15 cellular contexts compared by ENCODE assay signal in genomic region chr1:208007319-208007937, GRCh38.
A peak's percentile ranks its signal among the peaks of the same experiment; 100 is the strongest.
DNase-seq lines count a peak whose midpoint lies in the region; ATAC-seq and TF ChIP-seq lines count a peak whose summit lies in the region.
"Had no signal": no experiment of that assay in that cellular context is flagged by ENCODE, and none has a peak within 500 bp of the region (broad histone marks: within the 10 kb centered on the region; RNA-seq: fewer than 3 reads in every experiment).

No MANE protein-coding gene starts in this region.

- no peaks in the 10 kb centered on the region for H3K9me2 ChIP-seq in GM23248 (ENCODE audit: insufficient read depth)

- H3K27me3 ChIP-seq in GM23248 (replicated peaks; ENCODE audit: insufficient read depth), result no peaks in the 10 kb centered on the region
- no peaks in the 10 kb centered on the region for H3K27me3 ChIP-seq in fibroblast of lung (ENCODE audit: control insufficient read depth, insufficient read depth, low read length)
- H3K27me3 ChIP-seq in skeletal muscle satellite cell (ENCODE audit: control insufficient read depth, insufficient read depth, low read length), result peaks cover 6% of the 10 kb centered on the region

- H3K36me3 ChIP-seq in GM23248 (ENCODE audit: low read depth) (no peaks in the 10 kb centered on the region), fibroblast of lung (ENCODE audit: control insufficient read depth, insufficient read depth, low read length) (no peaks in the 10 kb centered on the region), skeletal muscle satellite cell (ENCODE audit: insufficient read depth, low read length) (no peaks in the 10 kb centered on the region)
- H3K36me3 ChIP-seq: HAP-1 had no signal

- H4K20me1 ChIP-seq in GM23248 (ENCODE audit: insufficient read depth) (no peaks in the 10 kb centered on the region), fibroblast of lung (ENCODE audit: control insufficient read depth, extremely low read depth, insufficient read depth, low read length) (no peaks in the 10 kb centered on the region)

- WGBS in GM23248 (ENCODE audit: low coverage in 1 of 2, low lambda C conversion rate in 2 of 2, missing lambda C conversion rate in 2 of 2), 2 experiments, result 7 to 8% methylated on average over 3 of the region's 3 CpGs

- H3F3A ChIP-seq in GM23248 (ENCODE audit: insufficient read depth), result peaks cover 41% of the 10 kb centered on the region

- H3K4me2 ChIP-seq in GM23248 (ENCODE audit: unreplicated experiment) (peak overlapping the region; percentile 74), fibroblast of lung (ENCODE audit: extremely low read depth, insufficient read depth, low read length) (peak overlapping the region; percentile 38), skeletal muscle satellite cell (ENCODE audit: low read length) (peak overlapping the region; percentile 5)

- H3K27me3 Mint-ChIP-seq in immature natural killer cell (ENCODE audit: low read depth in 3 of 3), result peaks cover 0 to 4% (median 4%) of the 10 kb centered on the region in 3 donors
- H3K27me3 Mint-ChIP-seq: CD4-positive, alpha-beta T cell had no signal

- no peaks in the 10 kb centered on the region for H3K4me1 Mint-ChIP-seq in immature natural killer cell

- peak; percentile 22 for DNase-seq in GM23248
- DNase-seq in fibroblast of lung (ENCODE audit: low read depth in 2 of 2), result peak in 1 of 2 donors; percentile 55
- no peak for DNase-seq in activated CD4-positive, alpha-beta T cell treated with anti-CD3 and anti-CD28 coated beads for 1 hour
- DNase-seq in immature natural killer cell, result no peak
- DNase-seq: ACHN; CD4-positive, alpha-beta T cell; NCI-H1105 treated with DMSO at 0.1 percent for 48 hours; NCI-H1694 treated with DMSO at 0.1 percent for 48 hours; NCI-H2107; NCI-H345; NCI-H526 had no signal

- peak overlapping the region; percentile 67 for H3K27ac ChIP-seq in GM23248
- H3K27ac ChIP-seq in fibroblast of lung (ENCODE audit: insufficient read depth, low read length), result no peak overlapping the region

- no peaks in the 10 kb centered on the region for H3K9me3 Mint-ChIP-seq in immature natural killer cell
- H3K9me3 Mint-ChIP-seq: CD4-positive, alpha-beta T cell had no signal

- H3K27ac Mint-ChIP-seq in immature natural killer cell, result no peak overlapping the region
- H3K27ac Mint-ChIP-seq: CD4-positive, alpha-beta T cell had no signal

- H3K9ac ChIP-seq in GM23248, result peak overlapping the region; percentile 24
- no peak overlapping the region for H3K9ac ChIP-seq in fibroblast of lung (ENCODE audit: insufficient read depth, low read length)
- no peak overlapping the region for H3K9ac ChIP-seq in skeletal muscle satellite cell (ENCODE audit: low read depth, low read length)

- ATAC-seq in SK-N-SH treated with all-trans-retinoic acid at 6 μM for 48 hours (peak; percentile 77), GM18858 (IDR thresholded peaks at IDR 0.05; ENCODE audit: unreplicated experiment) (no peak)

- H2AFZ ChIP-seq in GM23248 (no peak overlapping the region), fibroblast of lung (ENCODE audit: low read length) (no peak overlapping the region)

- H3K4me3 ChIP-seq in GM23248, result peak overlapping the region; percentile 19
- no peak overlapping the region for H3K4me3 ChIP-seq in fibroblast of lung (replicated peaks in 1 of 4; ENCODE audit: control extremely low read depth in 1 of 4, insufficient read depth in 1 of 4, low read depth in 3 of 4, low read length in 4 of 4)
- no peak overlapping the region for H3K4me3 ChIP-seq in skeletal muscle satellite cell (ENCODE audit: low read length)
- H3K4me3 ChIP-seq: HAP-1 had no signal

- in situ Hi-C loops in GM23248 (cut with MboI), result no loop called here

- TF ChIP-seq CTCF in fibroblast of lung (conservative IDR thresholded peaks at IDR 0.05 in 1 of 2, IDR thresholded peaks at IDR 0.05 in 1 of 2; ENCODE audit: low read depth in 1 of 2, low read length in 2 of 2), result no peak

- H3K4me3 Mint-ChIP-seq in immature natural killer cell, result no peak overlapping the region
- H3K4me3 Mint-ChIP-seq: CD4-positive, alpha-beta T cell had no signal

- H3K9me3 ChIP-seq in GM23248 (ENCODE audit: low read depth) (no peaks in the 10 kb centered on the region), fibroblast of lung (ENCODE audit: control insufficient read depth, insufficient read depth, low read depth, low read length) (no peaks in the 10 kb centered on the region), skeletal muscle satellite cell (replicated peaks; ENCODE audit: low read length) (no peaks in the 10 kb centered on the region)
- H3K9me3 ChIP-seq: HAP-1 had no signal

- no peaks in the 10 kb centered on the region for H3K36me3 Mint-ChIP-seq in immature natural killer cell

- H3K4me1 ChIP-seq in GM23248 (ENCODE audit: insufficient read depth), result peaks cover 32% of the 10 kb centered on the region
- no peaks in the 10 kb centered on the region for H3K4me1 ChIP-seq in fibroblast of lung (ENCODE audit: control insufficient read depth, extremely low read depth, insufficient read depth, low read length)
- H3K4me1 ChIP-seq in skeletal muscle satellite cell (ENCODE audit: control insufficient read depth, insufficient read depth, low read length), result peaks cover 19% of the 10 kb centered on the region
- H3K4me1 ChIP-seq: HAP-1 had no signal

- H3K79me2 ChIP-seq in GM23248 (ENCODE audit: insufficient read depth) (no peaks in the 10 kb centered on the region), fibroblast of lung (ENCODE audit: control insufficient read depth, insufficient read depth, low read length) (no peaks in the 10 kb centered on the region)

TF ChIP-seq in SK-N-SH treated with all-trans-retinoic acid at 6 μM for 48 hours, 23 proteins besides CTCF, POLR2A, EP300 and RAD21:
- TF ChIP-seq ZC3H10 (CRISPR knock-in tag; IDR thresholded peaks at IDR 0.05) (no peak; the same call in 1 of the 2 replicates), GLIS3 (CRISPR knock-in tag; IDR thresholded peaks at IDR 0.05) (no peak), SNAI2 (CRISPR knock-in tag; IDR thresholded peaks at IDR 0.05) (no peak), ZFP3 (CRISPR knock-in tag; IDR thresholded peaks at IDR 0.05) (no peak), CSRNP3 (CRISPR knock-in tag; IDR thresholded peaks at IDR 0.05) (no peak), ZFP30 (CRISPR knock-in tag; IDR thresholded peaks at IDR 0.05) (no peak), ISL1 (CRISPR knock-in tag; IDR thresholded peaks at IDR 0.05) (peak; percentile 97)
TF ChIP-seq in SK-N-SH treated with all-trans-retinoic acid at 6 μM for 48 hours: peak in this region for 1.

Comparison
In these comparisons a context has a peak if more than half of its experiments do, and no peak if none do; other contexts are left out.
1. H3K4me2 ChIP-seq: peak in every context shown above with its lines; median percentile 74 in GM23248; 38 in fibroblast of lung; 5 in skeletal muscle satellite cell.